21 cellular contexts compared by ENCODE assay signal in genomic region chr5:92328584-92329259, GRCh38.
"Had no signal": no experiment of that assay in that cellular context is flagged by ENCODE, and none has a peak within 500 bp of the region (broad histone marks: within the 10 kb centered on the region; RNA-seq: fewer than 3 reads in every experiment).

No MANE protein-coding gene starts in this region.

- H3K27me3 ChIP-seq: ascending aorta, body of pancreas had no signal

- H3K9me3 ChIP-seq: ascending aorta, body of pancreas had no signal

- H3K27ac Mint-ChIP-seq: activated CD8-positive, alpha-beta T cell treated with anti-CD3 and anti-CD28 coated beads, Interleukin-2, amount 10 ng/mL, durations not matched to agents 7 days and 5 days; activated naive CD8-positive, alpha-beta T cell treated with anti-CD3 and anti-CD28 coated beads, Interleukin-2, amount 10 ng/mL, durations not matched to agents 7 days and 5 days; T-helper 17 cell; WTC11 had no signal

- H3K27ac ChIP-seq: ascending aorta, body of pancreas had no signal

- H3K27me3 Mint-ChIP-seq: activated naive CD8-positive, alpha-beta T cell treated with anti-CD3 and anti-CD28 coated beads, Interleukin-2, amount 10 ng/mL, durations not matched to agents 7 days and 5 days; T-helper 17 cell had no signal

- H3K4me1 Mint-ChIP-seq: activated naive CD8-positive, alpha-beta T cell treated with anti-CD3 and anti-CD28 coated beads, Interleukin-2, amount 10 ng/mL, durations not matched to agents 7 days and 5 days; T-helper 17 cell; WTC11 had no signal

- H3K36me3 Mint-ChIP-seq: activated naive CD8-positive, alpha-beta T cell treated with anti-CD3 and anti-CD28 coated beads, Interleukin-2, amount 10 ng/mL, durations not matched to agents 7 days and 5 days; WTC11 had no signal

- H3K4me3 Mint-ChIP-seq: activated CD8-positive, alpha-beta T cell treated with anti-CD3 and anti-CD28 coated beads, Interleukin-2, amount 10 ng/mL, durations not matched to agents 7 days and 5 days; activated naive CD8-positive, alpha-beta T cell treated with anti-CD3 and anti-CD28 coated beads, Interleukin-2, amount 10 ng/mL, durations not matched to agents 7 days and 5 days; T-helper 17 cell; WTC11 had no signal

- DNase-seq: activated CD4-positive, alpha-beta T cell treated with anti-CD3 and anti-CD28 coated beads for 48 hours; activated CD4-positive, alpha-beta T cell treated with anti-CD3 and anti-CD28 coated beads, Interleukin-2, amount 50 U/mL, for 4 hours; activated CD4-positive, CD25-positive, alpha-beta regulatory T cell treated with anti-CD3 and anti-CD28 coated beads, Interleukin-2, amount 50 U/mL, for 72 hours; activated CD8-positive, alpha-beta memory T cell treated with anti-CD3 and anti-CD28 coated beads, Interleukin-2, amount 50 U/mL, for 48 hours; activated CD8-positive, alpha-beta T cell treated with anti-CD3 and anti-CD28 coated beads, Interleukin-2, amount 10 ng/mL, durations not matched to agents 7 days and 5 days; activated naive CD4-positive, alpha-beta T cell treated with anti-CD3 and anti-CD28 coated beads, Interleukin-2, amount 50 U/mL, for 16 hours; activated naive CD8-positive, alpha-beta T cell treated with anti-CD3 and anti-CD28 coated beads, Interleukin-2, amount 10 ng/mL, durations not matched to agents 7 days and 5 days; activated T-cell treated with anti-CD3 and anti-CD28 coated beads, Interleukin-2, amount 50 U/mL, for 1 hour; body of pancreas; Kasumi-1; KBM-7; NCI-H1105 treated with DMSO at 0.1 percent for 48 hours; NCI-H1436 treated with DMSO at 0.1 percent for 48 hours; NCI-H187; NCI-H2081; NCI-H510A treated with DMSO at 0.1 percent for 48 hours; SIG-M5; T-helper 17 cell; T-helper 9 cell had no signal

- H3K4me3 ChIP-seq: ascending aorta, body of pancreas had no signal

- H3K36me3 ChIP-seq: ascending aorta had no signal

- H3K4me1 ChIP-seq: ascending aorta, body of pancreas had no signal

- H3K9me3 Mint-ChIP-seq: activated naive CD8-positive, alpha-beta T cell treated with anti-CD3 and anti-CD28 coated beads, Interleukin-2, amount 10 ng/mL, durations not matched to agents 7 days and 5 days; WTC11 had no signal

- ATAC-seq: activated CD8-positive, alpha-beta T cell treated with anti-CD3 and anti-CD28 coated beads, Interleukin-2, amount 10 ng/mL, durations not matched to agents 7 days and 5 days; body of pancreas; T-helper 17 cell; WTC11 had no signal
